In the genomic region with DNA sequence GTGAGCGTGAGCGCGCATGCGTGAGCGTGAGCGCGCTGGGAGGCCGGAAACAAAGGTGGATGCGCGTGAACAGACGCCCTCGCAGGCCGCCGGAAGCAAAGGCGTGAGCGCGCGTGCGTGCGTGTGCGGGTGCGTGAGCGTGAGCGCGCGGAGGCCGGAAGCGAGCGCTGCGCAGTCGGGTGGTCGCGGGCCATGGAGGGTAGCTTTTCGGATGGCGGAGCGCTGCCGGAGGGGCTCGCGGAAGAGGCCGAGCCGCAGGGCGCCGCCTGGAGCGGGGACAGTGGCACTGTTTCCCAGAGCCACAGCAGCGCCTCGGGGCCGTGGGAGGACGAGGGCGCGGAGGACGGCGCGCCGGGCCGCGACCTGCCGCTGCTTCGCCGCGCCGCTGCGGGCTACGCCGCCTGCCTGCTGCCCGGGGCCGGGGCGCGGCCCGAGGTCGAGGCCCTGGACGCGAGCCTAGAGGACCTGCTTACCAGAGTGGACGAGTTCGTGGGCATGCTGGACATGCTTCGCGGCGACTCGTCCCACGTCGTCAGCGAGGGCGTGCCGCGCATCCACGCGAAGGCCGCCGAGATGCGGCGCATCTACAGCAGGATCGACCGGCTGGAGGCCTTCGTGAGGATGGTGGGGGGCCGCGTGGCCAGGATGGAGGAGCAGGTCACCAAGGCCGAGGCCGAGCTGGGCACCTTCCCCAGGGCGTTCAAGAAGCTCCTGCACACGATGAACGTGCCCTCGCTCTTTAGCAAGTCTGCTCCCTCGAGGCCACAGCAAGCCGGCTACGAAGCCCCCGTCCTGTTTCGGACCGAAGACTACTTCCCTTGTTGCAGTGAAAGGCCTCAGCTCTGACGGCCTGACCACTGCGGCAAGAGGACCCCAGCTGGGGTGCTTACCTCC, we compare ENCODE assay signal across 8 cellular contexts. TPM values are rescaled to one million over a fixed set of nuclear protein-coding genes. Genes with fewer than 3 reads are reported as not detected.
DNase-seq lines count a peak whose midpoint lies in the region; ATAC-seq and TF ChIP-seq lines count a peak whose summit lies in the region.

BLOC1S4 (plus strand) TSS at position 157 of the 894 bp plus-strand sequence; CDS start at position 193, 36 bp downstream.

- H2BK12ac ChIP-seq in trophoblast cell (ENCODE audit: low read length), result peak within 1 kb of the TSS; percentile 66

- H4K8ac ChIP-seq in trophoblast cell (ENCODE audit: low read depth, low read length), result peak within 1 kb of the TSS; percentile 95

- H3K9ac ChIP-seq in trophoblast cell (ENCODE audit: low read length), result peak within 1 kb of the TSS; percentile 91

- H3K27ac ChIP-seq in cardiac muscle cell, result peak within 1 kb of the TSS; percentile 72
- peak within 1 kb of the TSS; percentile 60 for H3K27ac ChIP-seq in trophoblast cell (ENCODE audit: low read depth, low read length)
- peak within 1 kb of the TSS; percentile 87 to 96 (median 92) for H3K27ac ChIP-seq in tibial nerve

- peak; percentile 46 to 70 for TF ChIP-seq POLR2A in tibial nerve (IDR thresholded peaks at IDR 0.05)

- H3K79me2 ChIP-seq in trophoblast cell (ENCODE audit: control insufficient read depth, insufficient read depth, low read length, poor library complexity), result peaks cover 7% of the 10 kb centered on the region

- peak within 1 kb of the TSS; percentile 89 for H4K12ac ChIP-seq in trophoblast cell (ENCODE audit: low read depth, low read length)

- TF ChIP-seq CTCF in GM10266 (IDR thresholded peaks at IDR 0.05; ENCODE audit: control insufficient read depth, insufficient read depth, low read depth, missing control alignments) (peak; percentile 9), cardiac muscle cell (IDR thresholded peaks at IDR 0.05; ENCODE audit: low read depth, low read length) (peak; percentile 12), tibial nerve (IDR thresholded peaks at IDR 0.05) (peak; percentile 16 to 58 (median 21))

- H3K18ac ChIP-seq in trophoblast cell (ENCODE audit: low read length), result peak within 1 kb of the TSS; percentile 97

- H3K36me3 ChIP-seq in cardiac muscle cell, result no peaks in the 10 kb centered on the region
- no peaks in the 10 kb centered on the region for H3K36me3 ChIP-seq in trophoblast cell (ENCODE audit: control insufficient read depth in 1 of 2, insufficient read depth in 2 of 2, low read length in 2 of 2)
- H3K36me3 ChIP-seq in tibial nerve, result peaks cover 0 to 10% (median 0%) of the 10 kb centered on the region in 3 donors

- peak within 1 kb of the TSS; percentile 76 for H3K4me2 ChIP-seq in trophoblast cell (ENCODE audit: low read length)

- DNase-seq in GM10266 (ENCODE audit: extremely low spot score), result peak; percentile 96
- peak; percentile 78 for DNase-seq in NCI-H1048 (lab: John Stamatoyannopoulos, UW)
- peak; percentile 65 to 80 for DNase-seq in SW 1271 (lab: John Stamatoyannopoulos, UW)
- DNase-seq in activated naive CD8-positive, alpha-beta T cell treated with anti-CD3 and anti-CD28 coated beads, Interleukin-2, amount 50 U/mL, for 16 hours (ENCODE audit: low read depth, low spot score), result peak; percentile 71
- peak; percentile 94 to 95 for DNase-seq in cardiac muscle cell (ENCODE audit: low read depth in 1 of 2, low spot score in 1 of 2)
- DNase-seq in trophoblast cell, result peak; percentile 88 to 97
- DNase-seq in tibial nerve (ENCODE audit: low spot score in 2 of 2), result peak; percentile 73 to 78

- TF ChIP-seq EP300 in tibial nerve (IDR thresholded peaks at IDR 0.05), result peak; percentile 57 to 95

- peaks cover 4% of the 10 kb centered on the region for H3K27me3 ChIP-seq in cardiac muscle cell
- no peaks in the 10 kb centered on the region for H3K27me3 ChIP-seq in trophoblast cell (ENCODE audit: insufficient read depth, low read length)
- no peaks in the 10 kb centered on the region for H3K27me3 ChIP-seq in tibial nerve

- H3K4me1 ChIP-seq in cardiac muscle cell (ENCODE audit: low read depth) (no peaks in the 10 kb centered on the region), trophoblast cell (ENCODE audit: control insufficient read depth in 1 of 2, insufficient read depth in 2 of 2, low read length in 2 of 2) (peaks cover 0 to 2% of the 10 kb centered on the region in 2 experiments), tibial nerve (peaks cover 0 to 37% (median 25%) of the 10 kb centered on the region in 4 donors)

- H3K23ac ChIP-seq in trophoblast cell (ENCODE audit: low read length), result no peak within 1 kb of the TSS

- no CpG with 5 or more reads among the region's 109 CpGs for WGBS in trophoblast cell (ENCODE audit: extremely low coverage, insufficient coverage, insufficient read length)
- 0 to 1% methylated on average over 90 to 97 of the region's 109 CpGs for WGBS in tibial nerve, 2 donors

- H2AFZ ChIP-seq in trophoblast cell (ENCODE audit: insufficient read depth, low read length, poor library complexity), result peak within 1 kb of the TSS; percentile 77

- H3K9me3 ChIP-seq in cardiac muscle cell (ENCODE audit: low read depth), result no peaks in the 10 kb centered on the region
- H3K9me3 ChIP-seq in trophoblast cell (ENCODE audit: insufficient read depth, low read depth, low read length), result peaks cover 2% of the 10 kb centered on the region
- no peaks in the 10 kb centered on the region for H3K9me3 ChIP-seq in tibial nerve

- peak within 1 kb of the TSS; percentile 97 for H3K4ac ChIP-seq in trophoblast cell (ENCODE audit: low read depth, low read length)

- H2BK5ac ChIP-seq in trophoblast cell (ENCODE audit: low read depth, low read length, poor library complexity), result peak within 1 kb of the TSS; percentile 67

- H2AK5ac ChIP-seq in trophoblast cell (ENCODE audit: low read length), result peak within 1 kb of the TSS; percentile 84

- H3K4me3 ChIP-seq in cardiac muscle cell (peak within 1 kb of the TSS; percentile 57), trophoblast cell (ENCODE audit: low read depth, low read length) (peak within 1 kb of the TSS; percentile 95), tibial nerve (peak within 1 kb of the TSS; percentile 76 to 82 (median 78))

- H4K91ac ChIP-seq in trophoblast cell (ENCODE audit: low read depth, low read length), result peak within 1 kb of the TSS; percentile 86

- peak; percentile 84 for ATAC-seq in HG02571 (IDR thresholded peaks at IDR 0.05; ENCODE audit: unreplicated experiment)

- peaks cover 7% of the 10 kb centered on the region for H3K79me1 ChIP-seq in trophoblast cell (ENCODE audit: low read length)

- H2BK120ac ChIP-seq in trophoblast cell (ENCODE audit: insufficient read depth, low read length, poor library complexity), result peak within 1 kb of the TSS; percentile 82

- H3K14ac ChIP-seq in trophoblast cell (ENCODE audit: low read length), result peak within 1 kb of the TSS; percentile 95

RNA-seq across cellular contexts. Expression of gene BLOC1S4, which starts in this region (rescaled TPM):
- total RNA-seq in cardiac muscle cell, result 48.9 and 52.1 TPM in 2 replicates
- polyA plus RNA-seq in cardiac muscle cell, result 53.5 and 55.5 TPM in 2 replicates
- 16.8 TPM in 2 replicates for polyA plus RNA-seq in trophoblast cell (2013)
- total RNA-seq in tibial nerve, result 10 to 100 TPM; 18.0 to 32.8 (median 28.3) TPM

Comparison
In these comparisons a context has a peak if more than half of its experiments do, and no peak if none do; other contexts are left out.
1. Peak in every context shown above with its lines: DNase-seq, ATAC-seq, H3K4me3 ChIP-seq and H3K27ac ChIP-seq.